22 cellular contexts compared by ENCODE assay signal in the genomic region with DNA sequence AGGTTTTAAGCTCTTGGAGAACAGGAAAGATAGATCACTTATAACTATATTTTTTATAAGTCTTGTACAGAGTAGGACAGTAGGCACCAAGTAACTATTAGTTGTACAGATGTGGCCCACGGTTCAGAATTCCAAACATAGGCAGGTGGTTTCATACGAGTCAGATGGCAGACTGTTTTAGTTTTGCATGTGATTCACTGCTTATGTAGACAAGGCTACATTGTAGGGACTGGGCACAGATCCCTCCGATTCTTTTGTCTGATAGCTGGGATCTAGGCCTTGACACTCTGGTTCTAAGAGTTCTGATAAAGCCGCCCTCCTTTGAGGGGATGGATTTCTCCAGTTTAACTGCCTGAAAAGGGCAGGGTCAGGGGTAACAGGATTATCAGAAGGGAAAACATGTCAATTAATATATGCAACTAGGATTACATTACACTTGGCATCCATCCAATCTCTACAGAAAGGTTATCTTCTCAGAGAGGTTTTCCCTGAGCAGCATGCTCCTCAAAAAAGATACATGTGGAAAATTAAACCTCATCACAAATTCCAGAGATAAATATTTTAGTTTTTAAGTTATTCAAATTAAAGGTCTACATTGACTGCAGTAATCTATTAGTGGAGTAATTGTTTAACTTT.
DNase-seq lines count a peak whose midpoint lies in the region; ATAC-seq, FAIRE-seq and TF ChIP-seq lines count a peak whose summit lies in the region.
"Had no signal": no experiment of that assay in that cellular context is flagged by ENCODE, and none has a peak within 500 bp of the region (broad histone marks: within the 10 kb centered on the region; RNA-seq: fewer than 3 reads in every experiment).

No MANE protein-coding gene starts in this region.

- H3K27ac Mint-ChIP-seq in GM23338 = no peak overlapping the region
- H3K27ac Mint-ChIP-seq in activated CD4-positive, alpha-beta memory T cell treated with anti-CD3 and anti-CD28 coated beads, Interleukin-2, amount 10 ng/mL, durations not matched to agents 7 days and 5 days = no peak overlapping the region
- H3K27ac Mint-ChIP-seq: activated naive CD4-positive, alpha-beta T cell treated with anti-CD3 and anti-CD28 coated beads, Interleukin-2, amount 10 ng/mL, durations not matched to agents 7 days and 5 days; CD4-positive, CD25-positive, alpha-beta regulatory T cell; endodermal cell; stimulated activated naive B cell treated with anti-CD40 and anti-IgM and Interleukin-4, amounts not matched to agents 10 μg/mL and 1 μg/mL and 100 μg/mL, for 72 hours had no signal

- no peak overlapping the region for H2AK5ac ChIP-seq in trophoblast cell (ENCODE audit: low read length)

- WGBS in trophoblast cell (ENCODE audit: extremely low coverage, insufficient coverage, insufficient read length) = no CpG with 5 or more reads among the region's 4 CpGs
- WGBS in tibial nerve, 2 donors = 51 to 75% methylated on average over 4 of the region's 4 CpGs

- H2BK120ac ChIP-seq in trophoblast cell (ENCODE audit: insufficient read depth, low read length, poor library complexity) = no peak overlapping the region

- CTCF ChIA-PET in activated CD4-positive, alpha-beta memory T cell treated with anti-CD3 and anti-CD28 coated beads, Interleukin-2, amount 10 ng/mL, durations not matched to agents 7 days and 5 days (lab: Charles Lee) = no interaction called here

- H3K9me2 ChIP-seq in GM23338 (ENCODE audit: insufficient read depth) = no peaks in the 10 kb centered on the region; the same call in 1 of the 2 replicates

- H4K91ac ChIP-seq in trophoblast cell (ENCODE audit: low read depth, low read length) = no peak overlapping the region

- H3K9me3 ChIP-seq in trophoblast cell (ENCODE audit: insufficient read depth, low read depth, low read length) (no peaks in the 10 kb centered on the region), tibial nerve (no peaks in the 10 kb centered on the region)
- H3K9me3 ChIP-seq: esophagus squamous epithelium had no signal

- H3K9ac ChIP-seq in trophoblast cell (ENCODE audit: low read length) = no peak overlapping the region

- H3K36me3 Mint-ChIP-seq in GM23338 (ENCODE audit: low read depth) = no peaks in the 10 kb centered on the region
- no peaks in the 10 kb centered on the region for H3K36me3 Mint-ChIP-seq in activated CD4-positive, alpha-beta memory T cell treated with anti-CD3 and anti-CD28 coated beads, Interleukin-2, amount 10 ng/mL, durations not matched to agents 7 days and 5 days (ENCODE audit: low read depth)
- H3K36me3 Mint-ChIP-seq: activated naive CD4-positive, alpha-beta T cell treated with anti-CD3 and anti-CD28 coated beads, Interleukin-2, amount 10 ng/mL, durations not matched to agents 7 days and 5 days; CD4-positive, CD25-positive, alpha-beta regulatory T cell; stimulated activated naive B cell treated with anti-CD40 and anti-IgM and Interleukin-4, amounts not matched to agents 10 μg/mL and 1 μg/mL and 100 μg/mL, for 72 hours had no signal

- H3K27me3 Mint-ChIP-seq in GM23338 (ENCODE audit: insufficient read depth, low read depth, poor library complexity) = no peaks in the 10 kb centered on the region
- peaks cover 4% of the 10 kb centered on the region for H3K27me3 Mint-ChIP-seq in activated CD4-positive, alpha-beta memory T cell treated with anti-CD3 and anti-CD28 coated beads, Interleukin-2, amount 10 ng/mL, durations not matched to agents 7 days and 5 days
- H3K27me3 Mint-ChIP-seq: activated naive CD4-positive, alpha-beta T cell treated with anti-CD3 and anti-CD28 coated beads, Interleukin-2, amount 10 ng/mL, durations not matched to agents 7 days and 5 days; stimulated activated naive B cell treated with anti-CD40 and anti-IgM and Interleukin-4, amounts not matched to agents 10 μg/mL and 1 μg/mL and 100 μg/mL, for 72 hours had no signal

- POLR2A ChIA-PET in activated CD4-positive, alpha-beta memory T cell treated with anti-CD3 and anti-CD28 coated beads, Interleukin-2, amount 10 ng/mL, durations not matched to agents 7 days and 5 days (lab: Charles Lee) = no interaction called here

- no peak overlapping the region for H3K4ac ChIP-seq in trophoblast cell (ENCODE audit: low read depth, low read length)

- H2BK5ac ChIP-seq in trophoblast cell (ENCODE audit: low read depth, low read length, poor library complexity) = no peak overlapping the region

- H3K36me3 ChIP-seq in GM23338 (ENCODE audit: insufficient read depth) (no peaks in the 10 kb centered on the region), bronchial epithelial cell (ENCODE audit: control insufficient read depth, insufficient read depth, low read length) (no peaks in the 10 kb centered on the region), trophoblast cell (ENCODE audit: control insufficient read depth in 1 of 2, insufficient read depth in 2 of 2, low read length in 2 of 2) (no peaks in the 10 kb centered on the region), tibial nerve (no peaks in the 10 kb centered on the region)
- H3K36me3 ChIP-seq: cardiac muscle cell, esophagus squamous epithelium had no signal

- no peak overlapping the region for H4K12ac ChIP-seq in trophoblast cell (ENCODE audit: low read depth, low read length)

- H3K4me1 ChIP-seq in GM23338 (ENCODE audit: insufficient read depth) = peaks cover 5% of the 10 kb centered on the region
- H3K4me1 ChIP-seq in trophoblast cell (ENCODE audit: control insufficient read depth in 1 of 2, insufficient read depth in 2 of 2, low read length in 2 of 2) = peaks cover 7 to 10% of the 10 kb centered on the region in 2 experiments
- H3K4me1 ChIP-seq in tibial nerve = no peaks in the 10 kb centered on the region
- H3K4me1 ChIP-seq: esophagus squamous epithelium had no signal

- TF ChIP-seq CTCF in GM23338 (conservative IDR thresholded peaks at IDR 0.05; ENCODE audit: low read depth in 2 of 2) = no peak
- TF ChIP-seq CTCF in bronchial epithelial cell (IDR thresholded peaks at IDR 0.05; ENCODE audit: insufficient read depth, low read length, severe bottlenecking) = no peak
- TF ChIP-seq CTCF in tibial nerve (IDR thresholded peaks at IDR 0.05) = no peak

- H2BK12ac ChIP-seq in trophoblast cell (ENCODE audit: low read length) = no peak overlapping the region

- TF ChIP-seq POLR2A in tibial nerve (IDR thresholded peaks at IDR 0.05) = no peak

- no peak overlapping the region for H3K4me3 Mint-ChIP-seq in GM23338
- H3K4me3 Mint-ChIP-seq in activated CD4-positive, alpha-beta memory T cell treated with anti-CD3 and anti-CD28 coated beads, Interleukin-2, amount 10 ng/mL, durations not matched to agents 7 days and 5 days = no peak overlapping the region
- H3K4me3 Mint-ChIP-seq: activated naive CD4-positive, alpha-beta T cell treated with anti-CD3 and anti-CD28 coated beads, Interleukin-2, amount 10 ng/mL, durations not matched to agents 7 days and 5 days; CD4-positive, CD25-positive, alpha-beta regulatory T cell; endodermal cell; stimulated activated naive B cell treated with anti-CD40 and anti-IgM and Interleukin-4, amounts not matched to agents 10 μg/mL and 1 μg/mL and 100 μg/mL, for 72 hours had no signal

- H3K4me2 ChIP-seq in GM23338 (no peak overlapping the region), trophoblast cell (ENCODE audit: low read length) (no peak overlapping the region)

- no peak for TF ChIP-seq EP300 in tibial nerve (IDR thresholded peaks at IDR 0.05)

- peak; percentile 26 for DNase-seq in COLO668 (lab: John Stamatoyannopoulos, UW; ENCODE audit: unreplicated experiment)
- DNase-seq in GM23338 (ENCODE audit: low spot score) = no peak
- DNase-seq in NCI-H524 treated with DMSO at 0.1 percent for 48 hours (lab: John Stamatoyannopoulos, UW) = peak; percentile 55
- DNase-seq in bronchial epithelial cell (ENCODE audit: low read depth) = peak; percentile 22
- no peak for DNase-seq in trophoblast cell
- DNase-seq in tibial nerve (ENCODE audit: low spot score in 2 of 2) = no peak
- DNase-seq in C1 segment of cervical spinal cord (lab: John Stamatoyannopoulos, UW) = no peak
- DNase-seq in activated CD4-positive, alpha-beta memory T cell treated with anti-CD3 and anti-CD28 coated beads, Interleukin-2, amount 10 ng/mL, durations not matched to agents 7 days and 5 days = no peak
- DNase-seq: activated CD8-positive, alpha-beta memory T cell treated with anti-CD3 and anti-CD28 coated beads for 24 hours; activated naive CD4-positive, alpha-beta T cell treated with anti-CD3 and anti-CD28 coated beads, Interleukin-2, amount 10 ng/mL, durations not matched to agents 7 days and 5 days; activated T-cell treated with anti-CD3 and anti-CD28 coated beads, Interleukin-2, amount 50 U/mL, for 48 hours; CD4-positive, CD25-positive, alpha-beta regulatory T cell; cortex of kidney; DMS79; endodermal cell; esophagus squamous epithelium; kidney glomerular epithelial cell; NCI-H446 treated with DMSO at 0.1 percent for 48 hours; SHP77 treated with DMSO at 0.1 percent for 48 hours; stimulated activated CD4-positive, alpha-beta T cell treated with anti-CD3 and anti-CD28 coated beads, Interleukin-2, amount 100 ng/mL, for 48 hours; stimulated activated naive B cell treated with anti-CD40 and anti-IgM and Interleukin-4, amounts not matched to agents 10 μg/mL and 1 μg/mL and 100 μg/mL, for 72 hours had no signal

- H3K4me1 Mint-ChIP-seq in GM23338 = peaks cover 3% of the 10 kb centered on the region
- H3K4me1 Mint-ChIP-seq in activated CD4-positive, alpha-beta memory T cell treated with anti-CD3 and anti-CD28 coated beads, Interleukin-2, amount 10 ng/mL, durations not matched to agents 7 days and 5 days = peaks cover 7% of the 10 kb centered on the region

- H3K27me3 ChIP-seq in GM23338 (ENCODE audit: insufficient read depth) (no peaks in the 10 kb centered on the region), bronchial epithelial cell (ENCODE audit: control insufficient read depth, insufficient read depth, low read length) (no peaks in the 10 kb centered on the region), trophoblast cell (ENCODE audit: insufficient read depth, low read length) (no peaks in the 10 kb centered on the region), tibial nerve (no peaks in the 10 kb centered on the region)
- H3K27me3 ChIP-seq: cardiac muscle cell, esophagus squamous epithelium had no signal

- H4K8ac ChIP-seq in trophoblast cell (ENCODE audit: low read depth, low read length) = no peak overlapping the region

- no peak overlapping the region for H3K14ac ChIP-seq in trophoblast cell (ENCODE audit: low read length)

- H3F3A ChIP-seq in GM23338 (replicated peaks; ENCODE audit: low read depth) = no peaks in the 10 kb centered on the region

- no peaks in the 10 kb centered on the region for H4K20me1 ChIP-seq in GM23338 (replicated peaks; ENCODE audit: insufficient read depth)

- no peak overlapping the region for H3K4me3 ChIP-seq in GM23338
- no peak overlapping the region for H3K4me3 ChIP-seq in bronchial epithelial cell (ENCODE audit: low read depth, low read length)
- H3K4me3 ChIP-seq in trophoblast cell (ENCODE audit: low read depth, low read length) = no peak overlapping the region
- H3K4me3 ChIP-seq in tibial nerve = no peak overlapping the region
- H3K4me3 ChIP-seq: cardiac muscle cell, esophagus squamous epithelium had no signal

- H2AFZ ChIP-seq in GM23338 = peak overlapping the region; percentile 60
- no peak overlapping the region for H2AFZ ChIP-seq in trophoblast cell (ENCODE audit: insufficient read depth, low read length, poor library complexity)

- no peak for ATAC-seq in GM23338
- ATAC-seq: stimulated activated naive B cell treated with anti-CD40 and anti-IgM and Interleukin-4, amounts not matched to agents 10 μg/mL and 1 μg/mL and 100 μg/mL, for 72 hours had no signal

- H3K23ac ChIP-seq in trophoblast cell (ENCODE audit: low read length) = no peak overlapping the region

- FAIRE-seq in bronchial epithelial cell (lab: Jason Lieb, UNC) = no peak

- H3K27ac ChIP-seq in GM23338 (ENCODE audit: low read depth) (no peak overlapping the region), trophoblast cell (ENCODE audit: low read depth, low read length) (no peak overlapping the region), tibial nerve (no peak overlapping the region)
- H3K27ac ChIP-seq: cardiac muscle cell, esophagus squamous epithelium had no signal

- no peak overlapping the region for H3K18ac ChIP-seq in trophoblast cell (ENCODE audit: low read length)

- H3K79me2 ChIP-seq in GM23338 (replicated peaks; ENCODE audit: insufficient read depth) (no peaks in the 10 kb centered on the region), trophoblast cell (ENCODE audit: control insufficient read depth, insufficient read depth, low read length, poor library complexity) (peaks cover 2% of the 10 kb centered on the region)

- H3K79me1 ChIP-seq in trophoblast cell (ENCODE audit: low read length) = peaks cover 4% of the 10 kb centered on the region

- no peaks in the 10 kb centered on the region; the same call in 2 of the 3 replicates for H3K9me3 Mint-ChIP-seq in GM23338
- no peaks in the 10 kb centered on the region for H3K9me3 Mint-ChIP-seq in activated CD4-positive, alpha-beta memory T cell treated with anti-CD3 and anti-CD28 coated beads, Interleukin-2, amount 10 ng/mL, durations not matched to agents 7 days and 5 days
- H3K9me3 Mint-ChIP-seq: activated naive CD4-positive, alpha-beta T cell treated with anti-CD3 and anti-CD28 coated beads, Interleukin-2, amount 10 ng/mL, durations not matched to agents 7 days and 5 days; endodermal cell had no signal

Comparison
In these comparisons a context has a peak if more than half of its experiments do, and no peak if none do; other contexts are left out.
1. DNase-seq: peak in COLO668 (single experiment), NCI-H524 treated with DMSO at 0.1 percent for 48 hours (single experiment) and bronchial epithelial cell (single experiment); none in GM23338 (single experiment), trophoblast cell (0 of 2), tibial nerve (0 of 2), C1 segment of cervical spinal cord (0 of 14) and activated CD4-positive, alpha-beta memory T cell treated with anti-CD3 and anti-CD28 coated beads, Interleukin-2, amount 10 ng/mL, durations not matched to agents 7 days and 5 days (single experiment).